ENCODE assay signal across 8 cellular contexts in the genomic region with DNA sequence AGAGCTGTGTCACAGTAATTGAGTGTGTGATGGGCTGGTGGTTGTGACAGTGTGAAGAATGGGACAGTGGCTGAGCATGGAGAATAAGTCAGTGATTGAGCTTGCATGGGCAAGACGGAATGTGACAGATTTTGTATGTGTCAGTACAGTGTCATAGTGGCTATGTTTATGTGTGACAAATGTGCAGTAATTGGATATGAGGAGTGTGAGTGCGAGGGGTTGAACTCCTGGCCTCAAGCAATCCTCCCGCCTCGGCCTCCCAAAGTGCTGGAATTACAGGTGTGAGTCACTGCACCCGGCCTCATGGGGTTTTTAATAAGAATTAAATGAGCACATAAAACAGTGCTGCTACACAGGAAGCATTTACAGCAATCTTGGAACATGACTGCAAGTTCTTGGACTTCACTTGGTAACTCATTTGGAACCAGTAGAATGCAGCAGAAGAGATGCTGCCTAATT. TPM values are rescaled to one million over a fixed set of nuclear protein-coding genes. Genes with fewer than 3 reads are reported as not detected.
DNase-seq lines count a peak whose midpoint lies in the region; ATAC-seq and TF ChIP-seq lines count a peak whose summit lies in the region.

No MANE protein-coding gene starts in this region.

- H3K27ac Mint-ChIP-seq in T-helper 1 cell treated with Interleukin-12 subunit alpha and Interleukin-12 subunit beta and Interleukin-4 antibody, amounts not matched to agents 30 μg/mL and 1 μg/mL, for 36 hours, result no peak overlapping the region
- H3K27ac Mint-ChIP-seq in stimulated activated effector memory CD8-positive, alpha-beta T cell treated with anti-CD3 and anti-CD28 coated beads, Interleukin-12 subunit alpha, Interleukin-12 subunit beta, amount 100 ng/mL, for 72 hours, result no peak overlapping the region

- 70% methylated on average over 5 of the region's 5 CpGs for WGBS in right cardiac atrium

- H3K27ac ChIP-seq in right cardiac atrium (ENCODE audit: low read length), result no peak overlapping the region

- H3K36me3 Mint-ChIP-seq in T-helper 1 cell treated with Interleukin-12 subunit alpha and Interleukin-12 subunit beta and Interleukin-4 antibody, amounts not matched to agents 30 μg/mL and 1 μg/mL, for 36 hours (ENCODE audit: low read depth), result peaks cover 17% of the 10 kb centered on the region
- H3K36me3 Mint-ChIP-seq in stimulated activated effector memory CD8-positive, alpha-beta T cell treated with anti-CD3 and anti-CD28 coated beads, Interleukin-12 subunit alpha, Interleukin-12 subunit beta, amount 100 ng/mL, for 72 hours, result peaks cover 22% of the 10 kb centered on the region

- H3K4me3 ChIP-seq in WI38 (ENCODE audit: low read depth, low read length), result peak overlapping the region; percentile 69
- peak overlapping the region; percentile 97 for H3K4me3 ChIP-seq in right cardiac atrium (ENCODE audit: low read length)

- H3K9me3 ChIP-seq in right cardiac atrium (ENCODE audit: control insufficient read depth, low read length), result no peaks in the 10 kb centered on the region

- no peak for DNase-seq in T-helper 1 cell
- DNase-seq in right cardiac atrium, result no peak
- no peak for DNase-seq in stimulated activated effector memory CD8-positive, alpha-beta T cell treated with anti-CD3 and anti-CD28 coated beads, Interleukin-12 subunit alpha, Interleukin-12 subunit beta, amount 100 ng/mL, for 72 hours (ENCODE audit: low spot score in 2 of 2)
- no peak for DNase-seq in SKM-1 (lab: John Stamatoyannopoulos, UW; ENCODE audit: unreplicated experiment)
- DNase-seq in NCI-H82 (lab: John Stamatoyannopoulos, UW), result no peak

- peak overlapping the region; percentile 65 for H3K4me3 Mint-ChIP-seq in T-helper 1 cell treated with Interleukin-12 subunit alpha and Interleukin-12 subunit beta and Interleukin-4 antibody, amounts not matched to agents 30 μg/mL and 1 μg/mL, for 36 hours
- peak overlapping the region; percentile 96 for H3K4me3 Mint-ChIP-seq in stimulated activated effector memory CD8-positive, alpha-beta T cell treated with anti-CD3 and anti-CD28 coated beads, Interleukin-12 subunit alpha, Interleukin-12 subunit beta, amount 100 ng/mL, for 72 hours

- H3K27me3 Mint-ChIP-seq in T-helper 1 cell treated with Interleukin-12 subunit alpha and Interleukin-12 subunit beta and Interleukin-4 antibody, amounts not matched to agents 30 μg/mL and 1 μg/mL, for 36 hours (ENCODE audit: low read depth), result no peaks in the 10 kb centered on the region

- no peak for TF ChIP-seq CTCF in WI38 (IDR thresholded peaks at IDR 0.05; ENCODE audit: low read depth, low read length)

- H3K4me1 Mint-ChIP-seq in T-helper 1 cell treated with Interleukin-12 subunit alpha and Interleukin-12 subunit beta and Interleukin-4 antibody, amounts not matched to agents 30 μg/mL and 1 μg/mL, for 36 hours (ENCODE audit: low read depth), result peaks cover 39% of the 10 kb centered on the region
- H3K4me1 Mint-ChIP-seq in stimulated activated effector memory CD8-positive, alpha-beta T cell treated with anti-CD3 and anti-CD28 coated beads, Interleukin-12 subunit alpha, Interleukin-12 subunit beta, amount 100 ng/mL, for 72 hours, result peaks cover 35% of the 10 kb centered on the region

- ATAC-seq in right cardiac atrium (peak in 1 of 2 donors; percentile 3), GM21381 (IDR thresholded peaks at IDR 0.05; ENCODE audit: unreplicated experiment) (no peak)
- peak; percentile 47 for ATAC-seq in stimulated activated effector memory CD8-positive, alpha-beta T cell treated with anti-CD3 and anti-CD28 coated beads, Interleukin-12 subunit alpha, Interleukin-12 subunit beta, amount 100 ng/mL, for 72 hours

- no peaks in the 10 kb centered on the region for H3K27me3 ChIP-seq in right cardiac atrium (ENCODE audit: control insufficient read depth, insufficient read depth)

- H3K4me1 ChIP-seq in right cardiac atrium (ENCODE audit: control insufficient read depth, insufficient read depth, low read length), result no peaks in the 10 kb centered on the region

- H3K9me3 Mint-ChIP-seq in T-helper 1 cell treated with Interleukin-12 subunit alpha and Interleukin-12 subunit beta and Interleukin-4 antibody, amounts not matched to agents 30 μg/mL and 1 μg/mL, for 36 hours, result no peaks in the 10 kb centered on the region
- H3K9me3 Mint-ChIP-seq in stimulated activated effector memory CD8-positive, alpha-beta T cell treated with anti-CD3 and anti-CD28 coated beads, Interleukin-12 subunit alpha, Interleukin-12 subunit beta, amount 100 ng/mL, for 72 hours, result no peaks in the 10 kb centered on the region

- intact Hi-C loops in right cardiac atrium (cut with DNase I), result loop anchor here in 1 of 4 donors (5.0 kb wide), 1 partner anchor 57 kb away; no protein-coding TSS in a partner anchor

RNA-seq across cellular contexts. Expression of a gene that starts 0.6 kb away (rescaled TPM):
- 10 to 100 TPM; 23.9 to 32.7 (median 29.8) TPM for total RNA-seq in right cardiac atrium
- 28.2 TPM for polyA plus RNA-seq in right cardiac atrium
